In the genomic region with DNA sequence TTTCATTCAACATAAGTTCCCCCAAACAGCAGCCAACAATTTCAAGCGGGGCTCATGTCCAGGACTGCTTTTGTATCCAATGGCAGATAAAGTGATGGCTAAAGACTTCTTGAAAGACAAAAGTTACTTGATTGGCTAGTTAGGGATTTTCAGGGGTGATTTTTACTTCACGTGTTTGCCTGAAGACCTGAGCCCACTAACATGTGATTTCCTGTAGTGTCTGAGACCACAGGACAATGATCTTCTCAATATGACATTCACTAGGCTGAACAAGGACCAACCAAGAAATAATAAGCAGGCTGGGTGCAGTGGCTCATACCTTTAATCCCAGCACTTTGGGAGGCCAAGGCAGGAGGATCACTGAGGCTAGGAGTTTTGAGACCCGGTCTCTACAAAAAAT, we compare ENCODE assay signal across 15 cellular contexts. TPM values are rescaled to one million over a fixed set of nuclear protein-coding genes. Genes with fewer than 3 reads are reported as not detected.
DNase-seq lines count a peak whose midpoint lies in the region.
"Had no signal": no experiment of that assay in that cellular context is flagged by ENCODE, and none has a peak within 500 bp of the region (broad histone marks: within the 10 kb centered on the region; RNA-seq: fewer than 3 reads in every experiment).

No MANE protein-coding gene starts in this region.

- H4K20me1 ChIP-seq in BLaER1 treated with 17β-estradiol and CSF1 and Interleukin-3, amounts not matched to agents 10 nM and 100 nM, result no peaks in the 10 kb centered on the region

- H3K36me3 ChIP-seq in BLaER1 treated with 17β-estradiol and CSF1 and Interleukin-3, amounts not matched to agents 10 nM and 100 nM, result no peaks in the 10 kb centered on the region

- no peak for DNase-seq in stimulated activated CD4-positive, alpha-beta T cell treated with anti-CD3 and anti-CD28 coated beads, Interleukin-2, amount 100 ng/mL, for 48 hours
- no peak for DNase-seq in SKM-1 treated with dmso at 0.1 percent for 144 hours (lab: John Stamatoyannopoulos, UW; ENCODE audit: unreplicated experiment)
- no peak for DNase-seq in NCI-H69 (lab: John Stamatoyannopoulos, UW)
- DNase-seq: CD4-positive, CD25-positive, alpha-beta regulatory T cell; DMS53; GF-D8; GOT3; H9; IMR-90 had no signal

- H3K27me3 ChIP-seq in BLaER1 treated with 17β-estradiol and CSF1 and Interleukin-3, amounts not matched to agents 10 nM and 100 nM, result no peaks in the 10 kb centered on the region

- H3K9me3 Mint-ChIP-seq in IgD-negative memory B cell, result no peaks in the 10 kb centered on the region
- H3K9me3 Mint-ChIP-seq in dendritic cell treated with granulocyte-macrophage colony-stimulating factor and Interleukin-4, amounts not matched to agents 40 ng/mL and 50 ng/mL, for 4 days, result no peaks in the 10 kb centered on the region
- H3K9me3 Mint-ChIP-seq: CD4-positive, CD25-positive, alpha-beta regulatory T cell; H9 had no signal

- peaks cover 43 to 60% (median 52%) of the 10 kb centered on the region in 3 donors for H3K4me1 Mint-ChIP-seq in IgD-negative memory B cell
- H3K4me1 Mint-ChIP-seq in dendritic cell treated with granulocyte-macrophage colony-stimulating factor and Interleukin-4, amounts not matched to agents 40 ng/mL and 50 ng/mL, for 4 days (ENCODE audit: low read depth), result peaks cover 90% of the 10 kb centered on the region
- H3K4me1 Mint-ChIP-seq: H9 had no signal

- H3K4me2 ChIP-seq in BLaER1 treated with 17β-estradiol and CSF1 and Interleukin-3, amounts not matched to agents 10 nM and 100 nM, result peak overlapping the region in 9 of 11 experiments; percentile 5 to 83 (median 41); a peak in 14 of 22 replicates
- H3K4me2 ChIP-seq: A549 had no signal

- no peaks in the 10 kb centered on the region for H3K36me3 Mint-ChIP-seq in IgD-negative memory B cell
- H3K36me3 Mint-ChIP-seq in dendritic cell treated with granulocyte-macrophage colony-stimulating factor and Interleukin-4, amounts not matched to agents 40 ng/mL and 50 ng/mL, for 4 days (ENCODE audit: low read depth), result peaks cover 6% of the 10 kb centered on the region
- H3K36me3 Mint-ChIP-seq: CD4-positive, CD25-positive, alpha-beta regulatory T cell had no signal

- no peak overlapping the region for H3K9ac ChIP-seq in BLaER1 treated with 17β-estradiol and CSF1 and Interleukin-3, amounts not matched to agents 10 nM and 100 nM

- intact Hi-C loops in dendritic cell treated with granulocyte-macrophage colony-stimulating factor and Interleukin-4, amounts not matched to agents 40 ng/mL and 50 ng/mL, for 4 days (cut with micrococcal nuclease), result loop anchor here (5.0 kb wide), 2 partner anchors 61 to 69 kb away; a partner anchor contains a TSS

- peak overlapping the region in 2 of 11 experiments; percentile 26 to 36; a peak in 2 of 22 replicates for H3K27ac ChIP-seq in BLaER1 treated with 17β-estradiol and CSF1 and Interleukin-3, amounts not matched to agents 10 nM and 100 nM
- H3K27ac ChIP-seq: A549 had no signal

- peak overlapping the region in 2 of 3 donors; percentile 33 to 81 for H3K27ac Mint-ChIP-seq in IgD-negative memory B cell
- H3K27ac Mint-ChIP-seq in dendritic cell treated with granulocyte-macrophage colony-stimulating factor and Interleukin-4, amounts not matched to agents 40 ng/mL and 50 ng/mL, for 4 days, result peak overlapping the region; percentile 89
- H3K27ac Mint-ChIP-seq: H9 had no signal

- peaks cover 26 to 70% (median 44%) of the 10 kb centered on the region in 10 experiments for H3K4me1 ChIP-seq in BLaER1 treated with 17β-estradiol and CSF1 and Interleukin-3, amounts not matched to agents 10 nM and 100 nM
- H3K4me1 ChIP-seq: A549 had no signal

- H3K27me3 Mint-ChIP-seq in IgD-negative memory B cell, result no peaks in the 10 kb centered on the region
- H3K27me3 Mint-ChIP-seq in dendritic cell treated with granulocyte-macrophage colony-stimulating factor and Interleukin-4, amounts not matched to agents 40 ng/mL and 50 ng/mL, for 4 days, result no peaks in the 10 kb centered on the region

- H3K4me3 ChIP-seq in BLaER1 treated with 17β-estradiol and CSF1 and Interleukin-3, amounts not matched to agents 10 nM and 100 nM, result no peak overlapping the region
- H3K4me3 ChIP-seq: A549 had no signal

- peaks cover 0 to 20% (median 3%) of the 10 kb centered on the region in 11 experiments; a peak in 8 of 22 replicates for H3K9me3 ChIP-seq in BLaER1 treated with 17β-estradiol and CSF1 and Interleukin-3, amounts not matched to agents 10 nM and 100 nM (replicated peaks in 1 of 11)
- H3K9me3 ChIP-seq: A549 had no signal

- H3K4me3 Mint-ChIP-seq in IgD-negative memory B cell, result no peak overlapping the region
- H3K4me3 Mint-ChIP-seq in dendritic cell treated with granulocyte-macrophage colony-stimulating factor and Interleukin-4, amounts not matched to agents 40 ng/mL and 50 ng/mL, for 4 days, result no peak overlapping the region
- H3K4me3 Mint-ChIP-seq: CD4-positive, CD25-positive, alpha-beta regulatory T cell; H9 had no signal

RNA-seq across cellular contexts. Expression of a gene that starts 10.4 kb away (rescaled TPM):
- polyA plus RNA-seq in IgD-negative memory B cell, result 0.23 TPM
- polyA plus RNA-seq: AG04450; BJ; CD4-positive, CD25-positive, alpha-beta regulatory T cell; IMR-90 had no signal
